In genomic region chr2:64599469-64599868, GRCh38 we compare ENCODE assay signal across 22 cellular contexts. TPM values are rescaled to one million over a fixed set of nuclear protein-coding genes. Genes with fewer than 3 reads are reported as not detected.
DNase-seq lines count a peak whose midpoint lies in the region; ATAC-seq, FAIRE-seq and TF ChIP-seq lines count a peak whose summit lies in the region.
"Had no signal": no experiment of that assay in that cellular context is flagged by ENCODE, and none has a peak within 500 bp of the region (broad histone marks: within the 10 kb centered on the region; RNA-seq: fewer than 3 reads in every experiment).

No MANE protein-coding gene starts in this region.

- POLR2A ChIA-PET in activated CD4-positive, alpha-beta T cell treated with anti-CD3 and anti-CD28 coated beads, Interleukin-2, amount 10 ng/mL, durations not matched to agents 7 days and 5 days (lab: Charles Lee) = no interaction called here

- TF ChIP-seq RAD21 in liver (IDR thresholded peaks at IDR 0.05) = no peak

- no peak overlapping the region for H3K4me3 ChIP-seq in liver (ENCODE audit: low read depth in 1 of 3, low read length in 3 of 3)
- H3K4me3 ChIP-seq: esophagus squamous epithelium had no signal

- H3K4me1 Mint-ChIP-seq in type B pancreatic cell (ENCODE audit: unreplicated experiment) = peaks cover 12% of the 10 kb centered on the region
- peaks cover 7% of the 10 kb centered on the region for H3K4me1 Mint-ChIP-seq in activated CD4-positive, alpha-beta T cell treated with anti-CD3 and anti-CD28 coated beads, Interleukin-2, amount 10 ng/mL, durations not matched to agents 7 days and 5 days
- H3K4me1 Mint-ChIP-seq: immature natural killer cell had no signal

- H3K9me3 ChIP-seq in liver (ENCODE audit: control insufficient read depth in 4 of 4, low read length in 3 of 4) = no peaks in the 10 kb centered on the region
- H3K9me3 ChIP-seq: esophagus squamous epithelium, neutrophil had no signal

- H3K27me3 Mint-ChIP-seq in type B pancreatic cell = no peaks in the 10 kb centered on the region
- no peaks in the 10 kb centered on the region for H3K27me3 Mint-ChIP-seq in activated CD4-positive, alpha-beta T cell treated with anti-CD3 and anti-CD28 coated beads, Interleukin-2, amount 10 ng/mL, durations not matched to agents 7 days and 5 days
- H3K27me3 Mint-ChIP-seq: activated CD4-positive, alpha-beta memory T cell treated with anti-CD3 and anti-CD28 coated beads, Interleukin-2, amount 10 ng/mL, durations not matched to agents 7 days and 5 days; activated naive CD8-positive, alpha-beta T cell treated with anti-CD3 and anti-CD28 coated beads, Interleukin-2, amount 50 U/mL, for 24 hours; CD8-positive, alpha-beta memory T cell had no signal

- no peaks in the 10 kb centered on the region for H3K27me3 ChIP-seq in liver (ENCODE audit: control insufficient read depth in 4 of 4, insufficient read depth in 4 of 4, low read length in 3 of 4)
- H3K27me3 ChIP-seq: esophagus squamous epithelium, neutrophil had no signal

- no peaks in the 10 kb centered on the region for H3K36me3 ChIP-seq in liver (ENCODE audit: control insufficient read depth in 4 of 4, insufficient read depth in 3 of 4, low read depth in 1 of 4, low read length in 3 of 4)
- H3K36me3 ChIP-seq: esophagus squamous epithelium, neutrophil had no signal

- H3K27ac ChIP-seq in liver (ENCODE audit: low read depth in 1 of 2, low read length in 2 of 2) = no peak overlapping the region
- H3K27ac ChIP-seq: esophagus squamous epithelium, HL-60, KMS-11, neutrophil had no signal

- H3K9ac ChIP-seq in liver (ENCODE audit: low read depth in 1 of 2, low read length in 2 of 2) = no peak overlapping the region
- H3K9ac ChIP-seq: KMS-11 had no signal

- peaks cover 10% of the 10 kb centered on the region for H3K9me3 Mint-ChIP-seq in type B pancreatic cell
- H3K9me3 Mint-ChIP-seq in activated CD4-positive, alpha-beta T cell treated with anti-CD3 and anti-CD28 coated beads, Interleukin-2, amount 10 ng/mL, durations not matched to agents 7 days and 5 days = peaks cover 8% of the 10 kb centered on the region
- H3K9me3 Mint-ChIP-seq: activated naive CD8-positive, alpha-beta T cell treated with anti-CD3 and anti-CD28 coated beads, Interleukin-2, amount 50 U/mL, for 24 hours; CD8-positive, alpha-beta memory T cell; immature natural killer cell had no signal

- DNase-seq in left cardiac atrium (peak; percentile 37), Right ventricle myocardium inferior (ENCODE audit: missing footprints) (no peak), RPMI8226 (peak; percentile 42), type B pancreatic cell (ENCODE audit: extremely low spot score, unreplicated experiment) (no peak), frontal cortex (ENCODE audit: low spot score in 2 of 2) (no peak), D341Med (ENCODE audit: low spot score) (no peak)
- DNase-seq in activated CD4-positive, alpha-beta T cell treated with anti-CD3 and anti-CD28 coated beads, Interleukin-2, amount 10 ng/mL, durations not matched to agents 7 days and 5 days = no peak
- DNase-seq: activated CD4-positive, alpha-beta memory T cell treated with anti-CD3 and anti-CD28 coated beads, Interleukin-2, amount 10 ng/mL, durations not matched to agents 7 days and 5 days; activated naive CD8-positive, alpha-beta T cell treated with anti-CD3 and anti-CD28 coated beads, Interleukin-2, amount 50 U/mL, for 24 hours; activated T-cell treated with anti-CD3 and anti-CD28 coated beads, Interleukin-2, amount 50 U/mL, for 72 hours; CD8-positive, alpha-beta memory T cell; esophagus squamous epithelium; GDM1; head of caudate nucleus; immature natural killer cell; NCI-H82 had no signal

- no peak overlapping the region for H3K4me3 Mint-ChIP-seq in type B pancreatic cell
- H3K4me3 Mint-ChIP-seq in activated CD4-positive, alpha-beta T cell treated with anti-CD3 and anti-CD28 coated beads, Interleukin-2, amount 10 ng/mL, durations not matched to agents 7 days and 5 days = no peak overlapping the region
- H3K4me3 Mint-ChIP-seq: activated CD4-positive, alpha-beta memory T cell treated with anti-CD3 and anti-CD28 coated beads, Interleukin-2, amount 10 ng/mL, durations not matched to agents 7 days and 5 days; activated naive CD8-positive, alpha-beta T cell treated with anti-CD3 and anti-CD28 coated beads, Interleukin-2, amount 50 U/mL, for 24 hours; activated T-cell treated with anti-CD3 and anti-CD28 coated beads, Interleukin-2, amount 50 U/mL, for 72 hours; CD8-positive, alpha-beta memory T cell; immature natural killer cell had no signal

- TF ChIP-seq CTCF in liver (IDR thresholded peaks at IDR 0.05; ENCODE audit: low read depth, low read length, missing input control) = no peak
- TF ChIP-seq CTCF in type B pancreatic cell (conservative IDR thresholded peaks at IDR 0.05) = no peak

- CTCF ChIA-PET in activated CD4-positive, alpha-beta T cell treated with anti-CD3 and anti-CD28 coated beads, Interleukin-2, amount 10 ng/mL, durations not matched to agents 7 days and 5 days (lab: Charles Lee) = interaction anchor here (0.9 to 4.3 kb wide), 2 partner anchors 9 to 13 kb away, joined by 3 to 23 read pairs; no protein-coding TSS in a partner anchor

- H3K27ac Mint-ChIP-seq in type B pancreatic cell = peak overlapping the region; percentile 64
- H3K27ac Mint-ChIP-seq in activated CD4-positive, alpha-beta T cell treated with anti-CD3 and anti-CD28 coated beads, Interleukin-2, amount 10 ng/mL, durations not matched to agents 7 days and 5 days = no peak overlapping the region
- H3K27ac Mint-ChIP-seq: activated CD4-positive, alpha-beta memory T cell treated with anti-CD3 and anti-CD28 coated beads, Interleukin-2, amount 10 ng/mL, durations not matched to agents 7 days and 5 days; activated naive CD8-positive, alpha-beta T cell treated with anti-CD3 and anti-CD28 coated beads, Interleukin-2, amount 50 U/mL, for 24 hours; activated T-cell treated with anti-CD3 and anti-CD28 coated beads, Interleukin-2, amount 50 U/mL, for 72 hours; immature natural killer cell had no signal

- WGBS in liver = 45% methylated on average over 3 of the region's 3 CpGs

- ATAC-seq in left cardiac atrium = peak in 1 of 2 donors; percentile 20
- ATAC-seq in Right ventricle myocardium inferior = no peak
- ATAC-seq: activated naive CD8-positive, alpha-beta T cell treated with anti-CD3 and anti-CD28 coated beads, Interleukin-2, amount 50 U/mL, for 24 hours; activated T-cell treated with anti-CD3 and anti-CD28 coated beads, Interleukin-2, amount 50 U/mL, for 72 hours had no signal

- intact Hi-C loops in left cardiac atrium (cut with DNase I) (no loop called here), Right ventricle myocardium inferior (cut with DNase I) (no loop called here)

- no peaks in the 10 kb centered on the region for H3K36me3 Mint-ChIP-seq in type B pancreatic cell
- H3K36me3 Mint-ChIP-seq in activated CD4-positive, alpha-beta T cell treated with anti-CD3 and anti-CD28 coated beads, Interleukin-2, amount 10 ng/mL, durations not matched to agents 7 days and 5 days (ENCODE audit: low read depth) = peaks cover 5% of the 10 kb centered on the region
- H3K36me3 Mint-ChIP-seq: CD8-positive, alpha-beta memory T cell; immature natural killer cell had no signal

- peaks cover 0 to 13% (median 8%) of the 10 kb centered on the region in 4 donors for H3K4me1 ChIP-seq in liver (ENCODE audit: control insufficient read depth in 4 of 4, insufficient read depth in 4 of 4, low read length in 3 of 4)

- no peak for FAIRE-seq in frontal cortex (lab: Jason Lieb, UNC)
- FAIRE-seq: bronchial epithelial cell, GM12891 had no signal

TF ChIP-seq in liver, 16 proteins besides CTCF, POLR2A, EP300 and RAD21:
- TF ChIP-seq NR2F2 (IDR thresholded peaks at IDR 0.05) (peak; percentile 16), YY1 (IDR thresholded peaks at IDR 0.05) (no peak)

RNA-seq across cellular contexts. Expression of gene SERTAD2, which starts 54.2 kb away (rescaled TPM):
- total RNA-seq in left cardiac atrium (10 to 100 TPM; 14.3 to 14.7 TPM), Right ventricle myocardium inferior (13.6 TPM), liver (10 to 100 TPM in 1 of 2 donors, 1 to 10 TPM in 1; 5.8 to 13.3 TPM), type B pancreatic cell (ENCODE audit: low replicate concordance) (19.2 and 26.2 TPM in 2 replicates), frontal cortex (3.7 TPM)
- polyA plus RNA-seq in liver = 1 to 10 TPM; 5.1 to 7.1 TPM
- total RNA-seq in activated CD4-positive, alpha-beta T cell treated with anti-CD3 and anti-CD28 coated beads, Interleukin-2, amount 10 ng/mL, durations not matched to agents 7 days and 5 days = 10 to 100 TPM; 16.9 to 18.7 TPM

Comparison
In these comparisons a context has a peak if more than half of its experiments do, and no peak if none do; other contexts are left out.
1. DNase-seq: peak in left cardiac atrium (single experiment) and RPMI8226 (single experiment); none in Right ventricle myocardium inferior (single experiment), type B pancreatic cell (single experiment), activated CD4-positive, alpha-beta T cell treated with anti-CD3 and anti-CD28 coated beads, Interleukin-2, amount 10 ng/mL, durations not matched to agents 7 days and 5 days (single experiment), frontal cortex (0 of 2) and D341Med (single experiment).